Comparison of ENCODE assay signal across 28 cellular contexts in genomic region chr1:153973478-153973877, GRCh38. TPM values are rescaled to one million over a fixed set of nuclear protein-coding genes. Genes with fewer than 3 reads are reported as not detected.
DNase-seq lines count a peak whose midpoint lies in the region; ATAC-seq, FAIRE-seq and TF ChIP-seq lines count a peak whose summit lies in the region.
"Had no signal": no experiment of that assay in that cellular context is flagged by ENCODE, and none has a peak within 500 bp of the region (broad histone marks: within the 10 kb centered on the region; RNA-seq: fewer than 3 reads in every experiment).

No MANE protein-coding gene starts in this region.

- H3K27ac Mint-ChIP-seq in activated T-cell treated with anti-CD3 and anti-CD28 coated beads, Interleukin-2, amount 50 U/mL, for 24 hours, result peak overlapping the region; percentile 97
- peak overlapping the region in 2 of 3 experiments; percentile 42 to 65; a peak in 3 of 7 replicates for H3K27ac Mint-ChIP-seq in H9

- no peak overlapping the region for H3K9ac ChIP-seq in H9 (ENCODE audit: extremely low read depth, insufficient read length, low read length)
- H3K9ac ChIP-seq in K562 (ENCODE audit: insufficient read depth in 1 of 2, low read depth in 2 of 2, low read length in 2 of 2), result no peak overlapping the region
- H3K9ac ChIP-seq in PC-3 (ENCODE audit: low read length), result no peak overlapping the region
- H3K9ac ChIP-seq: SK-N-SH had no signal

- no peaks in the 10 kb centered on the region for H3K79me1 ChIP-seq in H9 (ENCODE audit: insufficient read depth, low read depth, low read length, poor library complexity, severe bottlenecking)

- no peaks in the 10 kb centered on the region for H3F3A ChIP-seq in PC-3 (ENCODE audit: low read length, unreplicated experiment)

- intact Hi-C loops in K562 (cut with micrococcal nuclease) (no loop called here), spleen (cut with DNase I; ENCODE audit: low total_unique reads) (no loop called here), PC-3 (cut with micrococcal nuclease) (no loop called here)

- peaks cover 9% of the 10 kb centered on the region for H3K23me2 ChIP-seq in H9 (ENCODE audit: insufficient read length, low read depth, low read length, poor library complexity, severe bottlenecking)

- no peak overlapping the region for H2AK5ac ChIP-seq in H9 (ENCODE audit: insufficient read length, low read length)

- H2BK120ac ChIP-seq in H9 (ENCODE audit: low read depth, low read length, poor library complexity, severe bottlenecking), result no peak overlapping the region

- H2BK12ac ChIP-seq in H9 (ENCODE audit: insufficient read length, low read depth, low read length), result no peak overlapping the region

- H4K91ac ChIP-seq in H9 (ENCODE audit: insufficient read length, low read depth, low read length), result no peak overlapping the region

- H3K4ac ChIP-seq in H9 (ENCODE audit: low read depth, low read length), result no peak overlapping the region

- H3K36me3 Mint-ChIP-seq in activated T-cell treated with anti-CD3 and anti-CD28 coated beads, Interleukin-2, amount 50 U/mL, for 24 hours (ENCODE audit: low read depth), result peaks cover 60% of the 10 kb centered on the region
- H3K36me3 Mint-ChIP-seq in H9 (ENCODE audit: insufficient read depth in 1 of 3, low read depth in 3 of 3), result peaks cover 25 to 50% (median 49%) of the 10 kb centered on the region in 3 experiments

- no peak overlapping the region for H3K4me2 ChIP-seq in H9 (ENCODE audit: insufficient read depth, insufficient read length, low read length)
- H3K4me2 ChIP-seq in K562 (ENCODE audit: insufficient read depth, low read length), result no peak overlapping the region
- H3K4me2 ChIP-seq in PC-3 (ENCODE audit: low read length), result no peak overlapping the region
- H3K4me2 ChIP-seq: SK-N-SH had no signal

- H3K4me1 Mint-ChIP-seq in activated T-cell treated with anti-CD3 and anti-CD28 coated beads, Interleukin-2, amount 50 U/mL, for 24 hours (ENCODE audit: low read depth), result peaks cover 46% of the 10 kb centered on the region
- H3K4me1 Mint-ChIP-seq in H9, result peaks cover 21 to 30% of the 10 kb centered on the region in 2 experiments

- no peaks in the 10 kb centered on the region for H3K9me3 Mint-ChIP-seq in activated T-cell treated with anti-CD3 and anti-CD28 coated beads, Interleukin-2, amount 50 U/mL, for 24 hours
- H3K9me3 Mint-ChIP-seq in H9, result no peaks in the 10 kb centered on the region
- H3K9me3 Mint-ChIP-seq: central memory CD8-positive, alpha-beta T cell; stimulated activated naive CD8-positive, alpha-beta T cell treated with anti-CD3 and anti-CD28 coated beads, Interleukin-15, amount 100 ng/mL, for 72 hours had no signal

- H4K20me1 ChIP-seq in H9 (ENCODE audit: control insufficient read depth, insufficient read depth, insufficient read length), result no peaks in the 10 kb centered on the region
- H4K20me1 ChIP-seq in K562 (replicated peaks; ENCODE audit: control insufficient read depth, insufficient read depth, low read length), result no peaks in the 10 kb centered on the region
- H4K20me1 ChIP-seq in PC-3 (ENCODE audit: low read length), result no peaks in the 10 kb centered on the region

- H3K27ac ChIP-seq in H9 (ENCODE audit: insufficient read length, low read depth, low read length) (no peak overlapping the region), K562 (ENCODE audit: extremely low read depth, low read depth, low read length) (no peak overlapping the region), spleen (peak overlapping the region in 1 of 8 donors; percentile 55), PC-3 (ENCODE audit: low read length) (no peak overlapping the region)
- H3K27ac ChIP-seq: gastroesophageal sphincter, psoas muscle, vagina had no signal

- H2BK5ac ChIP-seq in H9 (ENCODE audit: insufficient read length, low read length), result no peak overlapping the region

- H4K8ac ChIP-seq in H9 (replicated peaks; ENCODE audit: insufficient read length, low read depth, low read length), result no peak overlapping the region

- no peak for DNase-seq in activated T-cell treated with anti-CD3 and anti-CD28 coated beads, Interleukin-2, amount 50 U/mL, for 24 hours
- no peak for DNase-seq in activated T-cell treated with anti-CD3 and anti-CD28 coated beads, Interleukin-2, amount 50 U/mL, for 48 hours
- DNase-seq in H9, result no peak
- no peak for DNase-seq in K562 (ENCODE audit: extremely low read depth in 1 of 4, low spot score in 3 of 4)
- peak; percentile 59 for DNase-seq in spleen
- DNase-seq in medulla oblongata (ENCODE audit: extremely low spot score), result no peak
- DNase-seq in PC-3, result no peak
- DNase-seq: activated CD4-positive, alpha-beta T cell treated with anti-CD3 and anti-CD28 coated beads for 48 hours; dermis blood vessel endothelial cell; DMS53; hippocampal formation; left colon; mammary epithelial cell; MV-4-11; NCI-H1436 treated with DMSO at 0.1 percent for 48 hours; NCI-H2107; NCI-H446; NCI-H774; psoas muscle; SK-N-SH; stimulated activated naive CD8-positive, alpha-beta T cell treated with anti-CD3 and anti-CD28 coated beads, Interleukin-15, amount 100 ng/mL, for 72 hours had no signal

- no peak for FAIRE-seq in K562 (lab: Jason Lieb, UNC)
- FAIRE-seq: A204.1, endometrium, GM18507 had no signal

- WGBS in H9 (ENCODE audit: extremely low coverage, insufficient read length, low lambda C conversion rate), result 100% methylated on average over 3 of the region's 7 CpGs
- 55% methylated on average over 7 of the region's 7 CpGs for WGBS in K562 (ENCODE audit: insufficient coverage, low coverage, missing lambda C conversion rate)
- 81 to 90% (median 84%) methylated on average over 7 of the region's 7 CpGs for WGBS in spleen, 5 donors

- H3K27me3 Mint-ChIP-seq in activated T-cell treated with anti-CD3 and anti-CD28 coated beads, Interleukin-2, amount 50 U/mL, for 24 hours, result no peaks in the 10 kb centered on the region
- no peaks in the 10 kb centered on the region for H3K27me3 Mint-ChIP-seq in H9 (ENCODE audit: low read depth)
- H3K27me3 Mint-ChIP-seq: central memory CD8-positive, alpha-beta T cell; stimulated activated naive CD8-positive, alpha-beta T cell treated with anti-CD3 and anti-CD28 coated beads, Interleukin-15, amount 100 ng/mL, for 72 hours had no signal

- no peak overlapping the region for H3K4me3 Mint-ChIP-seq in activated T-cell treated with anti-CD3 and anti-CD28 coated beads, Interleukin-2, amount 50 U/mL, for 24 hours
- no peak overlapping the region for H3K4me3 Mint-ChIP-seq in H9
- H3K4me3 Mint-ChIP-seq: central memory CD8-positive, alpha-beta T cell; stimulated activated naive CD8-positive, alpha-beta T cell treated with anti-CD3 and anti-CD28 coated beads, Interleukin-15, amount 100 ng/mL, for 72 hours had no signal

- no TSS peak for BruUV-seq in K562 (replicated peaks; lab: Mats Ljungman, UMichigan)
- BruUV-seq in PC-3 (replicated peaks; lab: Mats Ljungman, UMichigan), result no TSS peak

- in situ Hi-C loops in K562 (cut with MboI), result no loop called here

- no peak overlapping the region for H3K56ac ChIP-seq in H9 (ENCODE audit: insufficient read length, low read depth, low read length)

- H3K36me3 ChIP-seq in K562 (ENCODE audit: control insufficient read depth, insufficient read depth, low read length) (peaks cover 36% of the 10 kb centered on the region), spleen (peaks cover 0 to 42% (median 32%) of the 10 kb centered on the region in 6 donors), PC-3 (ENCODE audit: low read depth, low read length) (peaks cover 22% of the 10 kb centered on the region)

- TF ChIP-seq POLR2A in K562 (conservative IDR thresholded peaks at IDR 0.05) (peak; percentile 58), spleen (IDR thresholded peaks at IDR 0.05) (no peak)

- H3K18ac ChIP-seq in H9 (ENCODE audit: insufficient read length, low read depth, low read length), result no peak overlapping the region

- H3K79me2 ChIP-seq in H9 (ENCODE audit: insufficient read depth, low read length), result no peaks in the 10 kb centered on the region
- peaks cover 35% of the 10 kb centered on the region for H3K79me2 ChIP-seq in K562 (ENCODE audit: control insufficient read depth, insufficient read depth, low read length)
- H3K79me2 ChIP-seq in PC-3 (ENCODE audit: low read length), result peaks cover 26% of the 10 kb centered on the region

- H4K5ac ChIP-seq in H9 (ENCODE audit: insufficient read length, low read depth, low read length), result no peak overlapping the region

- H3K27me3 ChIP-seq in H9 (ENCODE audit: insufficient read depth, low read length) (no peaks in the 10 kb centered on the region), K562 (ENCODE audit: control insufficient read depth in 2 of 2, insufficient read depth in 2 of 2, low read length in 2 of 2) (no peaks in the 10 kb centered on the region), spleen (replicated peaks in 1 of 7) (no peaks in the 10 kb centered on the region), PC-3 (ENCODE audit: low read length) (no peaks in the 10 kb centered on the region)
- H3K27me3 ChIP-seq: gastroesophageal sphincter, vagina had no signal

- H3K4me1 ChIP-seq in H9 (ENCODE audit: insufficient read depth, low read length) (no peaks in the 10 kb centered on the region), K562 (replicated peaks in 1 of 2; ENCODE audit: control insufficient read depth in 2 of 2, insufficient read depth in 2 of 2, low read length in 2 of 2) (peaks cover 9 to 14% of the 10 kb centered on the region in 2 experiments), spleen (peaks cover 23 to 72% (median 39%) of the 10 kb centered on the region in 6 donors), PC-3 (ENCODE audit: insufficient read depth, low read length) (peaks cover 21% of the 10 kb centered on the region)

- CTCF ChIA-PET in K562 (lab: Yijun Ruan, JAX; ENCODE audit: low intra/inter-chr PET ratio), result no interaction called here
- CTCF ChIA-PET in PC-3 (lab: Charles Lee), result no interaction called here

- no peaks in the 10 kb centered on the region for H3K9me1 ChIP-seq in K562 (ENCODE audit: control insufficient read depth, insufficient read depth, low read length)

- ATAC-seq in K562, result no peak
- ATAC-seq in PC-3, result no peak
- no peak for ATAC-seq in HG02852 (IDR thresholded peaks at IDR 0.05; ENCODE audit: unreplicated experiment)
- ATAC-seq: gastroesophageal sphincter; left colon; psoas muscle; stimulated activated naive CD8-positive, alpha-beta T cell treated with anti-CD3 and anti-CD28 coated beads, Interleukin-15, amount 100 ng/mL, for 72 hours had no signal

- no peak overlapping the region for H2BK15ac ChIP-seq in H9 (ENCODE audit: low read depth, low read length)

- H3K9me2 ChIP-seq in PC-3 (replicated peaks; ENCODE audit: low read length), result no peaks in the 10 kb centered on the region
- H3K9me2 ChIP-seq: SK-N-SH had no signal

- H2BK20ac ChIP-seq in H9 (ENCODE audit: low read depth, low read length, poor library complexity, severe bottlenecking), result no peak overlapping the region

- H3T11ph ChIP-seq in H9 (ENCODE audit: low read length), result no peak overlapping the region

- H3K14ac ChIP-seq in H9 (ENCODE audit: insufficient read depth, low read length), result no peak overlapping the region

- H3K9me3 ChIP-seq in H9 (ENCODE audit: control insufficient read depth, low read depth, low read length), result no peaks in the 10 kb centered on the region
- no peaks in the 10 kb centered on the region for H3K9me3 ChIP-seq in K562 (replicated peaks; ENCODE audit: control insufficient read depth, insufficient read depth, low read depth, low read length)
- H3K9me3 ChIP-seq in spleen, result no peaks in the 10 kb centered on the region
- no peaks in the 10 kb centered on the region for H3K9me3 ChIP-seq in PC-3 (ENCODE audit: low read length)
- H3K9me3 ChIP-seq: gastroesophageal sphincter, psoas muscle, SK-N-SH, vagina had no signal

- TF ChIP-seq EP300 in K562 (IDR thresholded peaks at IDR 0.05; ENCODE audit: low read length), result no peak

- no peak for TF ChIP-seq RAD21 in K562 (CRISPR knock-in tag; conservative IDR thresholded peaks at IDR 0.05 in 1 of 2, IDR thresholded peaks at IDR 0.05 in 1 of 2)

- POLR2A ChIA-PET in K562 (lab: Yijun Ruan, JAX) (interaction anchor here (0.6 to 7.1 kb wide), 6 partner anchors 10 to 458 kb away, joined by 3 to 37 read pairs (median 6); partner anchors contain the start of genes CRTC2, RAB13, RPS27 and SLC39A1), PC-3 (lab: Charles Lee; ENCODE audit: unreplicated experiment) (interaction anchor here (0.6 kb wide), 1 partner anchor 10 kb away, joined by 4 read pairs; the partner anchor contains the start of gene SLC39A1)

- no peak overlapping the region for H3K23ac ChIP-seq in H9 (ENCODE audit: insufficient read length, low read depth, low read length)

- TF ChIP-seq CTCF in H9 (conservative IDR thresholded peaks at IDR 0.05) (no peak), K562 (IDR thresholded peaks at IDR 0.05 in 2 of 3, conservative IDR thresholded peaks at IDR 0.05 in 1 of 3; ENCODE audit: insufficient read depth in 2 of 3, low read depth in 1 of 3, low read length in 3 of 3) (no peak), spleen (IDR thresholded peaks at IDR 0.05 in 8 of 11, conservative IDR thresholded peaks at IDR 0.05 in 3 of 11) (no peak), PC-3 (conservative IDR thresholded peaks at IDR 0.05; ENCODE audit: low read depth, low read length) (no peak)

- H2AFZ ChIP-seq in H9 (ENCODE audit: low read length) (no peak overlapping the region), K562 (ENCODE audit: low read depth, low read length) (no peak overlapping the region), PC-3 (ENCODE audit: low read length) (no peak overlapping the region)

- no peak overlapping the region for H3K4me3 ChIP-seq in K562
- no peak overlapping the region for H3K4me3 ChIP-seq in spleen
- H3K4me3 ChIP-seq in PC-3 (ENCODE audit: low read length), result no peak overlapping the region
- H3K4me3 ChIP-seq: gastroesophageal sphincter, psoas muscle, vagina had no signal

RNA-seq across cellular contexts. Expression of gene JTB, which starts 4.0 kb away (rescaled TPM):
- total RNA-seq in H9 (2021) (85.0 and 85.4 TPM in 2 replicates), K562 (2014; rRNA removed) (284 and 308 TPM in 2 replicates), K562 (2014; rRNA removed; fragmentation: Illumina TruSeq; extraction: Trizol) (151 and 152 TPM in 2 replicates), K562 (2015; rRNA removed; fragmentation: Illumina TruSeq; extraction: Trizol) (125 and 131 TPM in 2 replicates), K562 (2021) (210 and 231 TPM in 2 replicates), spleen (100 to 1,000 TPM in 5 of 7 donors, 10 to 100 TPM in 2; 97.9 to 222 (median 102) TPM), PC-3 (2014; rRNA removed) (377 and 388 TPM in 2 replicates)
- total RNA-seq in K562 (2011; cell fraction: chromatin; rRNA removed; ENCODE audit: low replicate concordance), result 85.7 and 116 TPM in 2 replicates
- total RNA-seq in K562 (2011; cell fraction: nucleolus; rRNA removed), result 157 and 164 TPM in 2 replicates
- 138 and 163 TPM in 2 replicates for total RNA-seq in K562 (2011; cell fraction: nucleoplasm; rRNA removed)
- polyA plus RNA-seq in K562 (2011; rRNA removed) (214 and 229 TPM in 2 replicates), K562 (2014; fragmentation: Illumina TruSeq; extraction: Trizol) (108 and 134 TPM in 2 replicates), K562 (2014; fragmentation: Nextera tagmentation; extraction: Ambion mirVana) (10 to 100 TPM; 24.7 to 36.7 TPM), K562 (2014; rRNA removed) (263 and 286 TPM in 2 replicates), spleen (100 to 1,000 TPM; 184 to 243 (median 204) TPM)
- 262 and 324 TPM in 2 replicates for polyA plus RNA-seq in K562 (2011; cell fraction: cytosol; rRNA removed)
- 188 and 255 TPM in 2 replicates for polyA plus RNA-seq in K562 (2011; cell fraction: nucleus; rRNA removed)
- 144 and 178 TPM in 2 replicates for polyA plus RNA-seq in K562 (2012)
- polyA minus RNA-seq in K562 (2011; rRNA and poly(A)+ RNA removed), result 63.0 and 69.5 TPM in 2 replicates
- 53.1 and 69.1 TPM in 2 replicates for polyA minus RNA-seq in K562 (2011; cell fraction: cytosol; rRNA and poly(A)+ RNA removed)
- 32.9 and 38.3 TPM in 2 replicates for polyA minus RNA-seq in K562 (2011; cell fraction: nucleus; rRNA and poly(A)+ RNA removed)

RNA-seq across cellular contexts. Expression of gene CREB3L4, which starts 5.8 kb away (rescaled TPM):
- total RNA-seq in H9 (2021) (27.6 and 27.7 TPM in 2 replicates), K562 (2014; rRNA removed) (13.5 and 13.9 TPM in 2 replicates), K562 (2014; rRNA removed; fragmentation: Illumina TruSeq; extraction: Trizol) (10.7 and 11.3 TPM in 2 replicates), K562 (2015; rRNA removed; fragmentation: Illumina TruSeq; extraction: Trizol) (9.6 and 9.9 TPM in 2 replicates), K562 (2021) (11.1 and 12.7 TPM in 2 replicates), spleen (10 to 100 TPM in 2 of 7 donors, 1 to 10 TPM in 5; 6.1 to 18.0 (median 9.1) TPM), PC-3 (2014; rRNA removed) (22.9 and 28.7 TPM in 2 replicates)
- 34.5 and 62.3 TPM in 2 replicates for total RNA-seq in K562 (2011; cell fraction: chromatin; rRNA removed; ENCODE audit: low replicate concordance)
- 45.7 and 50.8 TPM in 2 replicates for total RNA-seq in K562 (2011; cell fraction: nucleolus; rRNA removed)
- 31.9 and 42.5 TPM in 2 replicates for total RNA-seq in K562 (2011; cell fraction: nucleoplasm; rRNA removed)
- polyA plus RNA-seq in K562 (2011; rRNA removed) (18.6 and 23.7 TPM in 2 replicates), K562 (2014; fragmentation: Illumina TruSeq; extraction: Trizol) (13.9 and 14.3 TPM in 2 replicates), K562 (2014; fragmentation: Nextera tagmentation; extraction: Ambion mirVana) (10 to 100 TPM; 13.3 to 17.2 TPM), K562 (2014; rRNA removed) (16.6 and 17.7 TPM in 2 replicates), spleen (10 to 100 TPM in 2 of 3 donors, 1 to 10 TPM in 1; 8.9 to 13.3 (median 11.7) TPM)
- 22.6 and 23.0 TPM in 2 replicates for polyA plus RNA-seq in K562 (2011; cell fraction: cytosol; rRNA removed)
- 62.9 and 71.1 TPM in 2 replicates for polyA plus RNA-seq in K562 (2011; cell fraction: nucleus; rRNA removed)
- polyA plus RNA-seq in K562 (2012), result 10.1 and 29.4 TPM in 2 replicates
- 15.3 and 15.8 TPM in 2 replicates for polyA minus RNA-seq in K562 (2011; rRNA and poly(A)+ RNA removed)
- 8.3 and 8.4 TPM in 2 replicates for polyA minus RNA-seq in K562 (2011; cell fraction: cytosol; rRNA and poly(A)+ RNA removed)
- polyA minus RNA-seq in K562 (2011; cell fraction: nucleus; rRNA and poly(A)+ RNA removed), result 13.9 and 19.8 TPM in 2 replicates

RNA-seq across cellular contexts. Expression of gene SLC39A1, which starts 10.1 kb away (rescaled TPM):
- total RNA-seq in H9 (2021) (161 and 170 TPM in 2 replicates), K562 (2014; rRNA removed) (81.1 and 88.3 TPM in 2 replicates), K562 (2014; rRNA removed; fragmentation: Illumina TruSeq; extraction: Trizol) (43.0 and 45.3 TPM in 2 replicates), K562 (2015; rRNA removed; fragmentation: Illumina TruSeq; extraction: Trizol) (62.5 and 62.7 TPM in 2 replicates), K562 (2021) (70.2 and 70.6 TPM in 2 replicates), spleen (10 to 100 TPM; 66.7 to 88.4 (median 81.1) TPM), PC-3 (2014; rRNA removed) (201 and 224 TPM in 2 replicates)
- total RNA-seq in K562 (2011; cell fraction: chromatin; rRNA removed; ENCODE audit: low replicate concordance), result 31.6 and 67.2 TPM in 2 replicates
- total RNA-seq in K562 (2011; cell fraction: nucleolus; rRNA removed), result 106 and 118 TPM in 2 replicates
- total RNA-seq in K562 (2011; cell fraction: nucleoplasm; rRNA removed), result 87.4 and 103 TPM in 2 replicates
- polyA plus RNA-seq in K562 (2011; rRNA removed) (52.9 and 61.3 TPM in 2 replicates), K562 (2014; fragmentation: Illumina TruSeq; extraction: Trizol) (72.8 and 84.3 TPM in 2 replicates), K562 (2014; fragmentation: Nextera tagmentation; extraction: Ambion mirVana) (10 to 100 TPM in 1 of 2 experiments, 1 to 10 TPM in 1; 9.9 to 12.9 TPM), K562 (2014; rRNA removed) (69.5 and 76.1 TPM in 2 replicates), spleen (10 to 100 TPM; 23.6 to 41.3 (median 40.6) TPM)
- polyA plus RNA-seq in K562 (2011; cell fraction: cytosol; rRNA removed), result 98.7 and 108 TPM in 2 replicates
- polyA plus RNA-seq in K562 (2011; cell fraction: nucleus; rRNA removed), result 34.7 and 36.6 TPM in 2 replicates
- 65.9 and 66.7 TPM in 2 replicates for polyA plus RNA-seq in K562 (2012)
- polyA minus RNA-seq in K562 (2011; rRNA and poly(A)+ RNA removed), result 43.9 and 46.0 TPM in 2 replicates
- polyA minus RNA-seq in K562 (2011; cell fraction: cytosol; rRNA and poly(A)+ RNA removed), result 37.1 and 42.1 TPM in 2 replicates
- polyA minus RNA-seq in K562 (2011; cell fraction: nucleus; rRNA and poly(A)+ RNA removed), result 15.1 and 25.0 TPM in 2 replicates

RNA-seq across cellular contexts. Expression of gene RAB13, which starts 12.7 kb away (rescaled TPM):
- total RNA-seq in H9 (2021) (122 and 130 TPM in 2 replicates), K562 (2014; rRNA removed) (29.0 and 32.3 TPM in 2 replicates), K562 (2014; rRNA removed; fragmentation: Illumina TruSeq; extraction: Trizol) (33.5 and 37.2 TPM in 2 replicates), K562 (2015; rRNA removed; fragmentation: Illumina TruSeq; extraction: Trizol) (37.2 and 39.8 TPM in 2 replicates), K562 (2021) (53.4 and 66.2 TPM in 2 replicates), spleen (100 to 1,000 TPM in 1 of 7 donors, 10 to 100 TPM in 6; 31.8 to 115 (median 49.4) TPM), PC-3 (2014; rRNA removed) (41.2 and 42.3 TPM in 2 replicates)
- total RNA-seq in K562 (2011; cell fraction: chromatin; rRNA removed; ENCODE audit: low replicate concordance), result 18.1 and 19.7 TPM in 2 replicates
- total RNA-seq in K562 (2011; cell fraction: nucleolus; rRNA removed), result 11.4 and 14.2 TPM in 2 replicates
- total RNA-seq in K562 (2011; cell fraction: nucleoplasm; rRNA removed), result 15.5 and 25.3 TPM in 2 replicates
- polyA plus RNA-seq in K562 (2011; rRNA removed) (42.2 and 62.0 TPM in 2 replicates), K562 (2014; fragmentation: Illumina TruSeq; extraction: Trizol) (91.4 and 100 TPM in 2 replicates), K562 (2014; fragmentation: Nextera tagmentation; extraction: Ambion mirVana) (10 to 100 TPM; 22.3 to 28.6 TPM), K562 (2014; rRNA removed) (68.4 and 80.2 TPM in 2 replicates), spleen (100 to 1,000 TPM in 1 of 3 donors, 10 to 100 TPM in 2; 94.9 to 111 (median 98.1) TPM)
- polyA plus RNA-seq in K562 (2011; cell fraction: cytosol; rRNA removed), result 34.9 and 37.6 TPM in 2 replicates
- 16.6 and 18.3 TPM in 2 replicates for polyA plus RNA-seq in K562 (2011; cell fraction: nucleus; rRNA removed)
- 146 and 152 TPM in 2 replicates for polyA plus RNA-seq in K562 (2012)
- polyA minus RNA-seq in K562 (2011; rRNA and poly(A)+ RNA removed), result 47.3 and 54.9 TPM in 2 replicates
- 20.3 and 21.0 TPM in 2 replicates for polyA minus RNA-seq in K562 (2011; cell fraction: cytosol; rRNA and poly(A)+ RNA removed)
- 7.7 and 10.7 TPM in 2 replicates for polyA minus RNA-seq in K562 (2011; cell fraction: nucleus; rRNA and poly(A)+ RNA removed)

RNA-seq across cellular contexts. Expression of gene CRTC2, which starts 15.1 kb away (rescaled TPM):
- total RNA-seq in H9 (2021), result 44.7 and 45.7 TPM in 2 replicates
- total RNA-seq in K562 (2011; cell fraction: chromatin; rRNA removed; ENCODE audit: low replicate concordance), result 62.1 and 111 TPM in 2 replicates
- 38.7 and 54.5 TPM in 2 replicates for total RNA-seq in K562 (2011; cell fraction: nucleolus; rRNA removed)
- 51.0 and 73.5 TPM in 2 replicates for total RNA-seq in K562 (2011; cell fraction: nucleoplasm; rRNA removed)
- total RNA-seq in K562 (2014; rRNA removed), result 7.7 and 8.5 TPM in 2 replicates
- total RNA-seq in K562 (2014; rRNA removed; fragmentation: Illumina TruSeq; extraction: Trizol), result 5.6 TPM in 2 replicates
- 10.2 and 10.4 TPM in 2 replicates for total RNA-seq in K562 (2015; rRNA removed; fragmentation: Illumina TruSeq; extraction: Trizol)
- total RNA-seq in K562 (2021), result 23.8 and 26.4 TPM in 2 replicates
- 13.3 and 26.5 TPM in 2 replicates for polyA plus RNA-seq in K562 (2011; rRNA removed)
- 23.6 and 27.7 TPM in 2 replicates for polyA plus RNA-seq in K562 (2011; cell fraction: cytosol; rRNA removed)
- 87.5 and 92.0 TPM in 2 replicates for polyA plus RNA-seq in K562 (2011; cell fraction: nucleus; rRNA removed)
- 19.4 and 28.0 TPM in 2 replicates for polyA plus RNA-seq in K562 (2012)
- polyA plus RNA-seq in K562 (2014; fragmentation: Illumina TruSeq; extraction: Trizol), result 24.0 TPM in 2 replicates
- polyA plus RNA-seq in K562 (2014; fragmentation: Nextera tagmentation; extraction: Ambion mirVana), result 1 to 10 TPM; 2.7 to 3.3 TPM
- 18.9 and 24.0 TPM in 2 replicates for polyA plus RNA-seq in K562 (2014; rRNA removed)
- polyA minus RNA-seq in K562 (2011; rRNA and poly(A)+ RNA removed), result 13.9 and 22.4 TPM in 2 replicates
- polyA minus RNA-seq in K562 (2011; cell fraction: cytosol; rRNA and poly(A)+ RNA removed), result 15.3 and 34.3 TPM in 2 replicates
- polyA minus RNA-seq in K562 (2011; cell fraction: nucleus; rRNA and poly(A)+ RNA removed), result 21.1 and 33.1 TPM in 2 replicates
- total RNA-seq in spleen, result 10 to 100 TPM; 34.8 to 80.1 (median 66.8) TPM
- 10 to 100 TPM; 37.7 to 79.7 (median 72.3) TPM for polyA plus RNA-seq in spleen
- 17.6 and 21.0 TPM in 2 replicates for total RNA-seq in PC-3 (2014; rRNA removed)
